ENCODE assay signal across 12 cellular contexts in genomic region chr13:40477623-40478608, GRCh38.
DNase-seq lines count a peak whose midpoint lies in the region; ATAC-seq and TF ChIP-seq lines count a peak whose summit lies in the region.
"Had no signal": no experiment of that assay in that cellular context is flagged by ENCODE, and none has a peak within 500 bp of the region (broad histone marks: within the 10 kb centered on the region; RNA-seq: fewer than 3 reads in every experiment).

No MANE protein-coding gene starts in this region.

- H3K27ac Mint-ChIP-seq in CD8-positive, alpha-beta T cell, result peak overlapping the region; percentile 42
- H3K27ac Mint-ChIP-seq in brain (peak overlapping the region in 4 of 5 experiments; percentile 16 to 63 (median 40)), progenitor cell of endocrine pancreas (peak overlapping the region; percentile 89)

- no peak for ATAC-seq in CD8-positive, alpha-beta T cell
- no peak for ATAC-seq in HG03439 (IDR thresholded peaks at IDR 0.05; ENCODE audit: unreplicated experiment)

- POLR2A ChIA-PET in CD8-positive, alpha-beta T cell (lab: Charles Lee), result no interaction called here

- H3K27me3 ChIP-seq in CD8-positive, alpha-beta T cell (ENCODE audit: insufficient read depth, low read length), result no peaks in the 10 kb centered on the region

- intact Hi-C loops in CD8-positive, alpha-beta T cell (cut with DNase I, micrococcal nuclease), result no loop called here

- no peaks in the 10 kb centered on the region for H3K9me3 ChIP-seq in CD8-positive, alpha-beta T cell (ENCODE audit: low read length)

- H3K27ac ChIP-seq in CD8-positive, alpha-beta T cell (ENCODE audit: low read depth, low read length), result no peak overlapping the region

- no peak overlapping the region for H3K4me3 ChIP-seq in CD8-positive, alpha-beta T cell (ENCODE audit: low read depth, low read length)
- H3K4me3 ChIP-seq: skin epidermis had no signal

- no peaks in the 10 kb centered on the region for H3K9me3 Mint-ChIP-seq in CD8-positive, alpha-beta T cell
- H3K9me3 Mint-ChIP-seq in brain (no peaks in the 10 kb centered on the region), progenitor cell of endocrine pancreas (ENCODE audit: low read depth) (peaks cover 4% of the 10 kb centered on the region)

- no peaks in the 10 kb centered on the region for H3K36me3 ChIP-seq in CD8-positive, alpha-beta T cell (ENCODE audit: insufficient read depth, low read length)

- DNase-seq in CD8-positive, alpha-beta T cell, result no peak
- DNase-seq in left kidney (ENCODE audit: low read depth, low spot score) (peak; percentile 23), progenitor cell of endocrine pancreas (ENCODE audit: low spot score, unreplicated experiment) (no peak), hippocampal formation (lab: John Stamatoyannopoulos, UW) (no peak), iPS-NIHi7 (ENCODE audit: extremely low spot score) (no peak)
- DNase-seq in effector CD4-positive, alpha-beta T cell, result no peak
- DNase-seq: activated CD4-positive, alpha-beta T cell treated with anti-CD3 and anti-CD28 coated beads, Interleukin-2, amount 50 U/mL, for 1 hour; COR-L47; stimulated activated naive CD4-positive, alpha-beta T cell had no signal

- H3K4me1 Mint-ChIP-seq in CD8-positive, alpha-beta T cell (ENCODE audit: low read depth), result peaks cover 57% of the 10 kb centered on the region
- peaks cover 43% of the 10 kb centered on the region for H3K4me1 Mint-ChIP-seq in brain
- peaks cover 53% of the 10 kb centered on the region for H3K4me1 Mint-ChIP-seq in progenitor cell of endocrine pancreas (ENCODE audit: low read depth)

- TF ChIP-seq CTCF in CD8-positive, alpha-beta T cell (IDR thresholded peaks at IDR 0.05), result no peak
- no peak for TF ChIP-seq CTCF in brain (conservative IDR thresholded peaks at IDR 0.05)
- no peak for TF ChIP-seq CTCF in progenitor cell of endocrine pancreas (IDR thresholded peaks at IDR 0.05; ENCODE audit: unreplicated experiment)

- H3K4me1 ChIP-seq in CD8-positive, alpha-beta T cell (ENCODE audit: insufficient read depth, low read length), result peaks cover 38% of the 10 kb centered on the region

- H3K4me3 Mint-ChIP-seq in CD8-positive, alpha-beta T cell, result no peak overlapping the region
- H3K4me3 Mint-ChIP-seq in brain, result no peak overlapping the region
- peak overlapping the region; percentile 14 for H3K4me3 Mint-ChIP-seq in progenitor cell of endocrine pancreas (ENCODE audit: low read depth)

- CTCF ChIA-PET in CD8-positive, alpha-beta T cell (lab: Charles Lee), result no interaction called here

- H3K27me3 Mint-ChIP-seq in CD8-positive, alpha-beta T cell (ENCODE audit: low read depth), result no peaks in the 10 kb centered on the region
- H3K27me3 Mint-ChIP-seq in brain, result peaks cover 7% of the 10 kb centered on the region
- peaks cover 11% of the 10 kb centered on the region for H3K27me3 Mint-ChIP-seq in progenitor cell of endocrine pancreas

- H3K36me3 Mint-ChIP-seq in CD8-positive, alpha-beta T cell, result no peaks in the 10 kb centered on the region
- H3K36me3 Mint-ChIP-seq in brain (no peaks in the 10 kb centered on the region), progenitor cell of endocrine pancreas (ENCODE audit: insufficient read depth) (no peaks in the 10 kb centered on the region)
